ENCODE assay signal across 19 cellular contexts in the genomic region with DNA sequence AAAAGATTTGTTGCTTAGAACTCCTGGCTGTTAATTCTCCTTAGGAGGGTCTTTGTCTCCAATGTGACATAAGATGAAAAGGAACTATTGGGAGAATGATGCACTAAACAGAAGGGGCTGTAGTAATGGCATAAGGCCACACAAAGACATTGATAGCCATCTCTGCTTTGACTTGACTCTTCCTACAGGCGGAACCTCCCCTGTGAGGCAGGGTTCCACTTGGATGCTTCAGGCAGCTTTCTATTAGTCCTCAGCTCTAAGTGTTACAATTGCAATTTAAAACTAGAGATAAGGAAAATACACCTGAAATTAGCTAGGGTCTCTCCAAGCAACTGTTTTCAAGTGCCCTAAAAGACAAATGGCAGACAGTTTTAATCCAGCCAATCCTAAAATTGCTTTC.
DNase-seq lines count a peak whose midpoint lies in the region; ATAC-seq and TF ChIP-seq lines count a peak whose summit lies in the region.
"Had no signal": no experiment of that assay in that cellular context is flagged by ENCODE, and none has a peak within 500 bp of the region (broad histone marks: within the 10 kb centered on the region; RNA-seq: fewer than 3 reads in every experiment).

No MANE protein-coding gene starts in this region.

- peak overlapping the region; percentile 58 for H3K27ac ChIP-seq in DOHH2 (ENCODE audit: low read depth, low read length)
- peak overlapping the region; percentile 56 for H3K27ac ChIP-seq in Karpas-422 (ENCODE audit: low read length)
- H3K27ac ChIP-seq in OCI-LY7 (ENCODE audit: low read depth, low read length, poor library complexity, severe bottlenecking) = no peak overlapping the region
- peak overlapping the region; percentile 96 for H3K27ac ChIP-seq in neural cell (ENCODE audit: low read length)
- H3K27ac ChIP-seq: BLaER1, HL-60, KMS-11 had no signal

- H3K4me3 ChIP-seq in DOHH2 (ENCODE audit: low read length) (peak overlapping the region; percentile 38), Karpas-422 (ENCODE audit: low read length) (peak overlapping the region; percentile 9; the same call in 1 of the 2 replicates), OCI-LY7 (ENCODE audit: low read depth, low read length, poor library complexity, severe bottlenecking) (no peak overlapping the region), neural cell (ENCODE audit: low read length) (peak overlapping the region; percentile 78)
- H3K4me3 ChIP-seq: BLaER1, GM12878 had no signal

- intact Hi-C loops in OCI-LY7 (cut with micrococcal nuclease; ENCODE audit: unreplicated experiment) = no loop called here

- H3K9ac ChIP-seq in Karpas-422 (ENCODE audit: low read length) (no peak overlapping the region), neural cell (ENCODE audit: low read length) (peak overlapping the region; percentile 3)
- H3K9ac ChIP-seq: BLaER1, KMS-11 had no signal

- no TSS peak for BruUV-seq in OCI-LY7 (replicated peaks; lab: Mats Ljungman, UMichigan)

- no peak for ATAC-seq in HG02885 (IDR thresholded peaks at IDR 0.05; ENCODE audit: poor library complexity, unreplicated experiment)
- ATAC-seq: GM12878 had no signal

- H3K79me2 ChIP-seq in DOHH2 (ENCODE audit: control insufficient read depth, low read length) (peaks cover 83% of the 10 kb centered on the region), Karpas-422 (ENCODE audit: low read length) (no peaks in the 10 kb centered on the region), OCI-LY7 (ENCODE audit: insufficient read depth, low read depth, low read length) (no peaks in the 10 kb centered on the region), neural cell (replicated peaks; ENCODE audit: insufficient read depth, low read length) (peaks cover 94% of the 10 kb centered on the region)

- TF ChIP-seq CTCF in DOHH2 (IDR thresholded peaks at IDR 0.05; ENCODE audit: low read depth, low read length, poor library complexity, severe bottlenecking) (no peak), OCI-LY7 (conservative IDR thresholded peaks at IDR 0.05; ENCODE audit: low read length) (no peak), neural cell (IDR thresholded peaks at IDR 0.05; ENCODE audit: poor library complexity, severe bottlenecking) (no peak), nephron progenitor cell (IDR thresholded peaks at IDR 0.05) (no peak)

- H3K36me3 Mint-ChIP-seq in nephron progenitor cell (ENCODE audit: low read depth) = no peaks in the 10 kb centered on the region
- H3K36me3 Mint-ChIP-seq: CD14-positive monocyte; CD4-positive, alpha-beta memory T cell had no signal

- no peak overlapping the region for H3K4me3 Mint-ChIP-seq in nephron progenitor cell
- H3K4me3 Mint-ChIP-seq: CD14-positive monocyte; CD4-positive, alpha-beta memory T cell; H9 had no signal

- peaks cover 9% of the 10 kb centered on the region for H3F3A ChIP-seq in DOHH2 (ENCODE audit: control insufficient read depth, insufficient read depth)
- H3F3A ChIP-seq in neural cell (ENCODE audit: insufficient read depth, low read length, poor library complexity, severe bottlenecking) = peaks cover 13% of the 10 kb centered on the region

- DNase-seq in Karpas-422 = peak; percentile 73
- no peak for DNase-seq in OCI-LY7 (ENCODE audit: low spot score)
- DNase-seq in activated CD8-positive, alpha-beta memory T cell treated with anti-CD3 and anti-CD28 coated beads, Interleukin-2, amount 50 U/mL, for 4 hours = no peak
- no peak for DNase-seq in mucosa of gallbladder (ENCODE audit: low spot score)
- DNase-seq in nephron progenitor cell = no peak
- DNase-seq: AML-193; Calu3; CD4-positive, alpha-beta memory T cell; DMS79 treated with DMSO at 0.1 percent for 48 hours; EL; H9 had no signal

- H3K36me3 ChIP-seq in DOHH2 (ENCODE audit: control insufficient read depth, low read length) = no peaks in the 10 kb centered on the region
- no peaks in the 10 kb centered on the region for H3K36me3 ChIP-seq in Karpas-422 (ENCODE audit: insufficient read depth, low read length)
- H3K36me3 ChIP-seq in OCI-LY7 (ENCODE audit: insufficient read depth, low read length) = no peaks in the 10 kb centered on the region
- no peaks in the 10 kb centered on the region for H3K36me3 ChIP-seq in neural cell (ENCODE audit: insufficient read depth, low read length)
- H3K36me3 ChIP-seq: BLaER1 had no signal

- H3K9me3 ChIP-seq in DOHH2 (ENCODE audit: control insufficient read depth, insufficient read depth, low read length) (no peaks in the 10 kb centered on the region), Karpas-422 (ENCODE audit: low read length) (no peaks in the 10 kb centered on the region), OCI-LY7 (ENCODE audit: low read length) (no peaks in the 10 kb centered on the region), neural cell (ENCODE audit: low read length) (no peaks in the 10 kb centered on the region)
- H3K9me3 ChIP-seq: BLaER1 had no signal

- H3K4me2 ChIP-seq in DOHH2 (ENCODE audit: low read length) = peak overlapping the region; percentile 66
- H3K4me2 ChIP-seq in Karpas-422 (ENCODE audit: low read depth, low read length, poor library complexity, severe bottlenecking) = peak overlapping the region; percentile 29
- H3K4me2 ChIP-seq in OCI-LY7 (ENCODE audit: low read length) = peak overlapping the region; percentile 90
- H3K4me2 ChIP-seq in neural cell (ENCODE audit: low read length) = peak overlapping the region; percentile 87
- H3K4me2 ChIP-seq: BLaER1, KMS-11 had no signal

- H3K4me1 ChIP-seq in DOHH2 (ENCODE audit: control insufficient read depth, low read length) (peaks cover 80% of the 10 kb centered on the region), Karpas-422 (ENCODE audit: low read length) (peaks cover 67% of the 10 kb centered on the region), OCI-LY7 (ENCODE audit: insufficient read depth, low read length, poor library complexity, severe bottlenecking) (peaks cover 23% of the 10 kb centered on the region)
- H3K4me1 ChIP-seq: BLaER1 had no signal

- H3K4me1 Mint-ChIP-seq in nephron progenitor cell = peaks cover 37% of the 10 kb centered on the region
- H3K4me1 Mint-ChIP-seq: CD14-positive monocyte; CD4-positive, alpha-beta memory T cell had no signal

- H3K9me3 Mint-ChIP-seq in nephron progenitor cell = no peaks in the 10 kb centered on the region
- H3K9me3 Mint-ChIP-seq: CD14-positive monocyte, H9 had no signal

- no peak overlapping the region for H3K27ac Mint-ChIP-seq in nephron progenitor cell
- H3K27ac Mint-ChIP-seq: CD14-positive monocyte; CD4-positive, alpha-beta memory T cell; H9 had no signal

- no peak for TF ChIP-seq EP300 in neural cell (conservative IDR thresholded peaks at IDR 0.05; ENCODE audit: poor library complexity, severe bottlenecking)

- no peak for TF ChIP-seq RAD21 in neural cell (conservative IDR thresholded peaks at IDR 0.05)

- CTCF ChIA-PET in OCI-LY7 (lab: Charles Lee; ENCODE audit: unreplicated experiment) = no interaction called here

- H4K20me1 ChIP-seq in DOHH2 (ENCODE audit: control insufficient read depth, insufficient read depth, low read depth, low read length) (no peaks in the 10 kb centered on the region), Karpas-422 (ENCODE audit: insufficient read depth, low read depth, low read length) (no peaks in the 10 kb centered on the region), OCI-LY7 (ENCODE audit: insufficient read depth, low read length) (no peaks in the 10 kb centered on the region), neural cell (ENCODE audit: insufficient read depth) (no peaks in the 10 kb centered on the region)
- H4K20me1 ChIP-seq: BLaER1 had no signal

- POLR2A ChIA-PET in OCI-LY7 (lab: Charles Lee) = interaction anchor here (0.5 to 1.3 kb wide), 5 partner anchors 8 to 399 kb away, joined by 3 to 5 read pairs (median 3); no protein-coding TSS in a partner anchor

- H2AFZ ChIP-seq in Karpas-422 (ENCODE audit: low read length) (0 out of 2 replicates have a peak overlapping the region, but pooled peaks have one; percentile 10), OCI-LY7 (ENCODE audit: low read length) (no peak overlapping the region), neural cell (ENCODE audit: low read depth, low read length) (no peak overlapping the region)

- H3K27me3 ChIP-seq in DOHH2 (ENCODE audit: control insufficient read depth, low read length) (no peaks in the 10 kb centered on the region), Karpas-422 (ENCODE audit: low read length) (no peaks in the 10 kb centered on the region), neural cell (ENCODE audit: insufficient read depth, low read depth, low read length) (no peaks in the 10 kb centered on the region)
- H3K27me3 ChIP-seq: BLaER1 had no signal

- peaks cover 4% of the 10 kb centered on the region for H3K27me3 Mint-ChIP-seq in nephron progenitor cell (ENCODE audit: low read depth, poor library complexity)
- H3K27me3 Mint-ChIP-seq: CD4-positive, alpha-beta memory T cell had no signal

- H3K9me2 ChIP-seq in DOHH2 (replicated peaks; ENCODE audit: control insufficient read depth, low read length) = no peaks in the 10 kb centered on the region
- no peaks in the 10 kb centered on the region for H3K9me2 ChIP-seq in Karpas-422 (replicated peaks; ENCODE audit: insufficient read depth, low read length)
- H3K9me2 ChIP-seq in OCI-LY7 (ENCODE audit: insufficient read depth, low read length) = no peaks in the 10 kb centered on the region
- no peaks in the 10 kb centered on the region for H3K9me2 ChIP-seq in neural cell (ENCODE audit: insufficient read depth, low read length)

TF ChIP-seq in neural cell, 6 proteins besides CTCF, POLR2A, EP300 and RAD21 (continues in another document):
- TF ChIP-seq MXI1 (conservative IDR thresholded peaks at IDR 0.05; ENCODE audit: poor library complexity, severe bottlenecking) = no peak
- TF ChIP-seq EZH2 (IDR thresholded peaks at IDR 0.05; ENCODE audit: borderline replicate concordance, insufficient read depth, low read length, poor library complexity, severe bottlenecking) = no peak
- TF ChIP-seq SMC3 (conservative IDR thresholded peaks at IDR 0.05; ENCODE audit: poor library complexity) = no peak
- no peak for TF ChIP-seq POLR2AphosphoS5 (IDR thresholded peaks at IDR 0.05)
- no peak for TF ChIP-seq TAF1 (IDR thresholded peaks at IDR 0.05; ENCODE audit: low read depth)

Comparison
In these comparisons a context has a peak if more than half of its experiments do, and no peak if none do; other contexts are left out.
1. H3K4me2 ChIP-seq: peak in every context shown above with its lines; median percentile 90 in OCI-LY7; 87 in neural cell; 66 in DOHH2; 29 in Karpas-422.